14 cellular contexts compared by ENCODE assay signal in the genomic region with DNA sequence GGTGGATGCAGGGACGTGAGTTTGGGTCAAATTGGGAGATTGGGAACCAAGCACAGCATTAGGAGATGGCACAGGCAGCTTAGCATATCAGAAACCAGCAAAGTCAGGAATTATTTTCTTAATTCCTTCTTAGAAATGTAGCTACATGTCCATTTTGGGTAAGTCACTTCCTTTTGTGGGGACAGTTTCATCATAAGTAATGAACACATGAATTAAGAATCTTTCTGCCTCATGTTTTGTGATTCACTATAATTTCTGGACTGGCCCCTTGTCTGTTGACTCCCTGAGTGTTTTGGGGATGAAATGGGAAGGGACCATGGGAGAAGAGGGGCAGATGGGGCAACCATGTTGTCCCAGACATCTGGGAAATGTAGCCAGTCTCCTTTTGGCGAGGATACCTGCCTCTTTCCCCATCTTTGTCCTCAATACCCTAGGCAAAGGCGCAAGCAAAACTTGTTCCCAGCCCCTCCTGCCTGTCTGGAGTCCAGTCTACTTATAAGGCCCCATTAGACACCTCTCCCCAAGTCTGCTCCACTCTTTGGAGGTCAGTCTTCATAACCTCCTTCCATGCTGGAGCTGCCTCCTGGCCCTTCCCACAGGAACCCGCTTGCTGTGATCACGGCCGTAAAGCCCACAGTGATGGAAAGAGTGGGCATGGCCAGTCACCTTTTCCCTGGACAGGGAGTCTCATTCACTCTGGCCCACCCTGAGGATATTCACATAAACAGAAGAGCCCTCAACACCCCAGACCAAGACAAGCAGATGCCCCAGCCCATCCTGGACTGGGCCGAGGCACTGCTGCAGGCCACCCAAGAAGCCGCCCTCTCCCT. TPM values are rescaled to one million over a fixed set of nuclear protein-coding genes. Genes with fewer than 3 reads are reported as not detected.
DNase-seq lines count a peak whose midpoint lies in the region; TF ChIP-seq lines count a peak whose summit lies in the region.
"Had no signal": no experiment of that assay in that cellular context is flagged by ENCODE, and none has a peak within 500 bp of the region (broad histone marks: within the 10 kb centered on the region; RNA-seq: fewer than 3 reads in every experiment).

No MANE protein-coding gene starts in this region.

- no peak for TF ChIP-seq POLR2A in vagina (IDR thresholded peaks at IDR 0.05)

- H3K27ac ChIP-seq in GM23248 (peak overlapping the region; percentile 59), vagina (no peak overlapping the region)
- H3K27ac ChIP-seq: adrenal gland, esophagus muscularis mucosa, transverse colon had no signal

- no peaks in the 10 kb centered on the region for H3K9me3 Mint-ChIP-seq in CD14-positive monocyte
- H3K9me3 Mint-ChIP-seq in activated naive CD8-positive, alpha-beta T cell treated with anti-CD3 and anti-CD28 coated beads for 36 hours = no peaks in the 10 kb centered on the region
- H3K9me3 Mint-ChIP-seq: CD4-positive, alpha-beta memory T cell had no signal

- H3K27me3 ChIP-seq in GM23248 (replicated peaks; ENCODE audit: insufficient read depth) (no peaks in the 10 kb centered on the region), vagina (no peaks in the 10 kb centered on the region)
- H3K27me3 ChIP-seq: adrenal gland, esophagus muscularis mucosa, transverse colon had no signal

- no peaks in the 10 kb centered on the region for H4K20me1 ChIP-seq in GM23248 (ENCODE audit: insufficient read depth)

- TF ChIP-seq CTCF in CD14-positive monocyte (IDR thresholded peaks at IDR 0.05) = no peak
- no peak for TF ChIP-seq CTCF in vagina (IDR thresholded peaks at IDR 0.05)

- DNase-seq in CD14-positive monocyte (ENCODE audit: low spot score) = no peak
- peak; percentile 63 for DNase-seq in GM23248
- DNase-seq in activated naive CD8-positive, alpha-beta T cell treated with anti-CD3 and anti-CD28 coated beads for 36 hours = no peak
- DNase-seq in mesenteric fat pad (ENCODE audit: low spot score) = peak; percentile 81
- DNase-seq in vagina (ENCODE audit: extremely low spot score in 2 of 2) = no peak
- DNase-seq in NCI-H1048 (lab: John Stamatoyannopoulos, UW) = no peak
- no peak for DNase-seq in D341Med (ENCODE audit: low spot score)
- DNase-seq: adrenal gland; CD4-positive, alpha-beta memory T cell; hippocampal formation; left cardiac atrium; NCI-H1105; transverse colon had no signal

- in situ Hi-C loops in GM23248 (cut with MboI) = no loop called here

- H3K27ac Mint-ChIP-seq in CD14-positive monocyte = peak overlapping the region; percentile 10 to 85 (median 78)
- peak overlapping the region; percentile 52 for H3K27ac Mint-ChIP-seq in activated naive CD8-positive, alpha-beta T cell treated with anti-CD3 and anti-CD28 coated beads for 36 hours
- H3K27ac Mint-ChIP-seq: CD4-positive, alpha-beta memory T cell had no signal

- H3K4me1 Mint-ChIP-seq in CD14-positive monocyte = peaks cover 25% of the 10 kb centered on the region
- no peaks in the 10 kb centered on the region for H3K4me1 Mint-ChIP-seq in activated naive CD8-positive, alpha-beta T cell treated with anti-CD3 and anti-CD28 coated beads for 36 hours

- H3K27me3 Mint-ChIP-seq in CD14-positive monocyte (ENCODE audit: low read depth in 3 of 3) = peaks cover 0 to 1% (median 0%) of the 10 kb centered on the region in 3 donors
- H3K27me3 Mint-ChIP-seq in activated naive CD8-positive, alpha-beta T cell treated with anti-CD3 and anti-CD28 coated beads for 36 hours = no peaks in the 10 kb centered on the region
- H3K27me3 Mint-ChIP-seq: CD4-positive, alpha-beta memory T cell had no signal

- H3K36me3 Mint-ChIP-seq in CD14-positive monocyte = peaks cover 17 to 21% of the 10 kb centered on the region in 2 donors
- peaks cover 16% of the 10 kb centered on the region for H3K36me3 Mint-ChIP-seq in activated naive CD8-positive, alpha-beta T cell treated with anti-CD3 and anti-CD28 coated beads for 36 hours

- intact Hi-C loops in CD14-positive monocyte (cut with micrococcal nuclease) = no loop called here
- intact Hi-C loops in vagina (cut with DNase I) = no loop called here

- H3K4me1 ChIP-seq in GM23248 (ENCODE audit: insufficient read depth) (peaks cover 22% of the 10 kb centered on the region), vagina (peaks cover 10% of the 10 kb centered on the region)
- H3K4me1 ChIP-seq: adrenal gland, transverse colon had no signal

- no peaks in the 10 kb centered on the region for H3K9me2 ChIP-seq in GM23248 (ENCODE audit: insufficient read depth)

- H3K4me3 ChIP-seq in GM23248 (no peak overlapping the region), vagina (no peak overlapping the region)
- H3K4me3 ChIP-seq: adrenal gland, esophagus muscularis mucosa, transverse colon had no signal

- H2AFZ ChIP-seq in GM23248 = no peak overlapping the region

- H3K4me3 Mint-ChIP-seq in CD14-positive monocyte = peak overlapping the region in 1 of 2 donors; percentile 54
- no peak overlapping the region for H3K4me3 Mint-ChIP-seq in activated naive CD8-positive, alpha-beta T cell treated with anti-CD3 and anti-CD28 coated beads for 36 hours
- H3K4me3 Mint-ChIP-seq: CD4-positive, alpha-beta memory T cell had no signal

- H3K4me2 ChIP-seq in GM23248 (ENCODE audit: unreplicated experiment) = peak overlapping the region; percentile 4

- no peaks in the 10 kb centered on the region for H3K79me2 ChIP-seq in GM23248 (ENCODE audit: insufficient read depth)

- H3F3A ChIP-seq in GM23248 (ENCODE audit: insufficient read depth) = peaks cover 30% of the 10 kb centered on the region

- 84 to 85% methylated on average over 8 of the region's 8 CpGs for WGBS in GM23248 (ENCODE audit: low coverage in 1 of 2, low lambda C conversion rate in 2 of 2, missing lambda C conversion rate in 2 of 2), 2 experiments

- peak overlapping the region; percentile 40; the same call in 1 of the 2 replicates for H3K9ac ChIP-seq in GM23248

- 0 out of 2 replicates have a peak, but pooled peaks cover 10% of the 10 kb centered on the region for H3K36me3 ChIP-seq in GM23248 (ENCODE audit: low read depth)
- H3K36me3 ChIP-seq in vagina = no peaks in the 10 kb centered on the region
- H3K36me3 ChIP-seq: adrenal gland, transverse colon had no signal

- H3K9me3 ChIP-seq in GM23248 (ENCODE audit: low read depth) = no peaks in the 10 kb centered on the region
- H3K9me3 ChIP-seq in vagina = no peaks in the 10 kb centered on the region
- H3K9me3 ChIP-seq: adrenal gland, esophagus muscularis mucosa, transverse colon had no signal

RNA-seq across cellular contexts. Expression of gene MTHFD2, which starts 25.7 kb away (rescaled TPM):
- polyA plus RNA-seq in CD14-positive monocyte (10 to 100 TPM; 24.1 to 39.4 TPM), GM23248 (2016; fragmentation: Nextera tagmentation; extraction: Ambion mirVana) (139 and 144 TPM in 2 replicates)
- total RNA-seq in GM23248 (2014; rRNA removed; shearing (Covaris generic)) = 211 and 215 TPM in 2 replicates
- 100 to 1,000 TPM; 375 to 398 TPM for total RNA-seq in activated naive CD8-positive, alpha-beta T cell treated with anti-CD3 and anti-CD28 coated beads for 36 hours
- total RNA-seq in mesenteric fat pad (47.4 TPM), vagina (55.7 TPM)

RNA-seq across cellular contexts. Expression of gene MOB1A, which starts 45.5 kb away (rescaled TPM):
- polyA plus RNA-seq in CD14-positive monocyte = 100 to 1,000 TPM; 285 to 367 TPM
- total RNA-seq in GM23248 (2014; rRNA removed; shearing (Covaris generic)) = 120 and 139 TPM in 2 replicates
- polyA plus RNA-seq in GM23248 (2016; fragmentation: Nextera tagmentation; extraction: Ambion mirVana) = 92.2 and 105 TPM in 2 replicates
- 100 to 1,000 TPM; 156 to 161 TPM for total RNA-seq in activated naive CD8-positive, alpha-beta T cell treated with anti-CD3 and anti-CD28 coated beads for 36 hours
- total RNA-seq in mesenteric fat pad = 109 TPM
- 68.5 TPM for total RNA-seq in vagina

Comparison
In these comparisons a context has a peak if more than half of its experiments do, and no peak if none do; other contexts are left out.
1. DNase-seq: peak in GM23248 (single experiment) and mesenteric fat pad (single experiment); none in CD14-positive monocyte (single experiment), activated naive CD8-positive, alpha-beta T cell treated with anti-CD3 and anti-CD28 coated beads for 36 hours (single experiment), vagina (0 of 2), NCI-H1048 (single experiment) and D341Med (single experiment).